ENCODE assay signal across 9 cellular contexts in the genomic region with DNA sequence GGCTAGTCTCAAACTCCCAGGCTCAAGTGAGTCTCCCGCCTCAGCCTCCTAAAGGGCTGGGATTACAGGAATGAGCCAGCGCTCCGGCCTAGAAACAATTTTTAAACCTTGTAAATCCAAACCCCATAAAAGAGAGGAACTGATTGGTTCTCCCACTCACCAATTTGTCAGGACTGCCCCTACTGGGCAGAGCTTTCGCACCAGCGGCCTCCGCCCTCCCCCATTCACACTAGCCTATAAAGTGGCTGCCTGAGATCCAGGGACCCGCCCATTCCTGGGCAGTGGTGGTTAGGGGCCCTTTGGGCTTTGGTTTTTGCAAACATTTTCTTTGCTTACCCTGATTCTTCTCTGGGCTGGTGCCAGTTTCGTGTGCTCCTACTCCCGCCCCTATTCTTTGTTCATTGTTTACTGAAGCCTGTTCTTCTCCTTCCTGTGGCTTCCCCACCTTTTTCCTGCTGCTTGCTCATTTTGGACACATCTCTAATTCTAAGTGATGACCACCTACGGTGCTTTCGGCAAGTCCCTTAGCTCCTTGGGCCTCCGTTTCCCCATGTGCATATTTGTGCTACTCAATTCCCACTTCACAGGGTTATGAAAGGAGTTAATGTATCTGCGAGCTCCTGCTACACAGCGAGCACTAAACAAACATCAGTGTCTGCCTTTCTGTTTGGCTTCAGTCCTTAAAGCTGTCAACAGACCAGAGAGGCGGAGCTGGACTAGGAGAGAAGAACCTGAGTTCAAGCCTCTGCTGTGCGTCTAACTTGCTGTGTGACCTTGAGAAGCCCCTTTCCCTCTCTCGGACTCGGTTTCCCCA. TPM values are rescaled to one million over a fixed set of nuclear protein-coding genes. Genes with fewer than 3 reads are reported as not detected.
A peak's percentile ranks its signal among the peaks of the same experiment; 100 is the strongest.
DNase-seq lines count a peak whose midpoint lies in the region; ATAC-seq, FAIRE-seq and TF ChIP-seq lines count a peak whose summit lies in the region.
"Had no signal": no experiment of that assay in that cellular context is flagged by ENCODE, and none has a peak within 500 bp of the region (broad histone marks: within the 10 kb centered on the region; RNA-seq: fewer than 3 reads in every experiment).

No MANE protein-coding gene starts in this region.

- ATAC-seq in natural killer cell treated with Interleukin-12 subunit alpha and Interleukin-12 subunit beta and Interleukin-15 and Interleukin-18, amount 100 ng/mL, for 72 hours, result peak; percentile 72 to 82
- no peak for ATAC-seq in HG02938 (IDR thresholded peaks at IDR 0.05; ENCODE audit: unreplicated experiment)

- CTCF ChIA-PET in HEK293T (lab: Yijun Ruan, JAX), result interaction anchor here (1.4 kb wide), 1 partner anchor 11 kb away, joined by 3 read pairs; no protein-coding TSS in a partner anchor

- peak; percentile 96 for DNase-seq in Caki2 (ENCODE audit: low read depth)
- DNase-seq in HEK293T (ENCODE audit: extremely low spot score), result peak; percentile 96
- DNase-seq in NCI-H2196 treated with DMSO at 0.1 percent for 48 hours (lab: John Stamatoyannopoulos, UW; ENCODE audit: unreplicated experiment), result peak; percentile 95
- DNase-seq in activated T-helper 1 cell treated with anti-CD3 and anti-CD28 coated beads, Interleukin-12 subunit alpha, Interleukin-12 subunit beta, Interleukin-2, Interleukin-4 antibody, amounts not matched to agents 30 ng/mL and 10 ng/mL and 1 ng/mL, durations not matched to agents 14 hours and 24 hours and 36 hours (ENCODE audit: low spot score), result peak; percentile 32
- peak; percentile 72 to 76 for DNase-seq in frontal cortex (ENCODE audit: low spot score in 2 of 2)
- no peak for DNase-seq in natural killer cell treated with Interleukin-12 subunit alpha and Interleukin-12 subunit beta and Interleukin-15 and Interleukin-18, amount 100 ng/mL, for 72 hours (ENCODE audit: low spot score)
- peak; percentile 97 for DNase-seq in urothelium cell line (ENCODE audit: low spot score)

- no peaks in the 10 kb centered on the region for H3K27me3 Mint-ChIP-seq in activated T-helper 1 cell treated with anti-CD3 and anti-CD28 coated beads, Interleukin-12 subunit alpha, Interleukin-12 subunit beta, Interleukin-2, Interleukin-4 antibody, amounts not matched to agents 30 ng/mL and 10 ng/mL and 1 ng/mL, durations not matched to agents 14 hours and 24 hours and 36 hours (ENCODE audit: insufficient read depth)
- no peaks in the 10 kb centered on the region for H3K27me3 Mint-ChIP-seq in natural killer cell treated with Interleukin-12 subunit alpha and Interleukin-12 subunit beta and Interleukin-15 and Interleukin-18, amount 100 ng/mL, for 72 hours
- H3K27me3 Mint-ChIP-seq: IgD-negative memory B cell had no signal

- H3K27ac Mint-ChIP-seq in activated T-helper 1 cell treated with anti-CD3 and anti-CD28 coated beads, Interleukin-12 subunit alpha, Interleukin-12 subunit beta, Interleukin-2, Interleukin-4 antibody, amounts not matched to agents 30 ng/mL and 10 ng/mL and 1 ng/mL, durations not matched to agents 14 hours and 24 hours and 36 hours, result peak overlapping the region; percentile 2
- peak overlapping the region in 1 of 2 donors; percentile 24 for H3K27ac Mint-ChIP-seq in natural killer cell treated with Interleukin-12 subunit alpha and Interleukin-12 subunit beta and Interleukin-15 and Interleukin-18, amount 100 ng/mL, for 72 hours
- H3K27ac Mint-ChIP-seq: IgD-negative memory B cell had no signal

- H3K9me3 Mint-ChIP-seq in activated T-helper 1 cell treated with anti-CD3 and anti-CD28 coated beads, Interleukin-12 subunit alpha, Interleukin-12 subunit beta, Interleukin-2, Interleukin-4 antibody, amounts not matched to agents 30 ng/mL and 10 ng/mL and 1 ng/mL, durations not matched to agents 14 hours and 24 hours and 36 hours, result no peaks in the 10 kb centered on the region
- H3K9me3 Mint-ChIP-seq in natural killer cell treated with Interleukin-12 subunit alpha and Interleukin-12 subunit beta and Interleukin-15 and Interleukin-18, amount 100 ng/mL, for 72 hours, result no peaks in the 10 kb centered on the region
- H3K9me3 Mint-ChIP-seq: IgD-negative memory B cell had no signal

- FAIRE-seq in frontal cortex (lab: Jason Lieb, UNC) (no peak), urothelium cell line (lab: Jason Lieb, UNC) (no peak)

- in situ Hi-C loops in Caki2 (cut with HindIII; ENCODE audit: low pct_unique_long_range_greater_than_20kb, low sequenced_read_pairs), result no loop called here

- intact Hi-C loops in activated T-helper 1 cell treated with anti-CD3 and anti-CD28 coated beads, Interleukin-12 subunit alpha, Interleukin-12 subunit beta, Interleukin-2, Interleukin-4 antibody, amounts not matched to agents 30 ng/mL and 10 ng/mL and 1 ng/mL, durations not matched to agents 14 hours and 24 hours and 36 hours (cut with micrococcal nuclease), result no loop called here

- H3K4me1 Mint-ChIP-seq in activated T-helper 1 cell treated with anti-CD3 and anti-CD28 coated beads, Interleukin-12 subunit alpha, Interleukin-12 subunit beta, Interleukin-2, Interleukin-4 antibody, amounts not matched to agents 30 ng/mL and 10 ng/mL and 1 ng/mL, durations not matched to agents 14 hours and 24 hours and 36 hours (ENCODE audit: low read depth), result peaks cover 20% of the 10 kb centered on the region
- peaks cover 20 to 24% of the 10 kb centered on the region in 2 donors for H3K4me1 Mint-ChIP-seq in natural killer cell treated with Interleukin-12 subunit alpha and Interleukin-12 subunit beta and Interleukin-15 and Interleukin-18, amount 100 ng/mL, for 72 hours (ENCODE audit: low read depth in 2 of 2)

- H3K4me3 Mint-ChIP-seq in activated T-helper 1 cell treated with anti-CD3 and anti-CD28 coated beads, Interleukin-12 subunit alpha, Interleukin-12 subunit beta, Interleukin-2, Interleukin-4 antibody, amounts not matched to agents 30 ng/mL and 10 ng/mL and 1 ng/mL, durations not matched to agents 14 hours and 24 hours and 36 hours, result peak overlapping the region; percentile 34
- peak overlapping the region; percentile 24 for H3K4me3 Mint-ChIP-seq in natural killer cell treated with Interleukin-12 subunit alpha and Interleukin-12 subunit beta and Interleukin-15 and Interleukin-18, amount 100 ng/mL, for 72 hours

- POLR2A ChIA-PET in HEK293T (lab: Yijun Ruan, JAX), result interaction anchor here (1.0 to 2.4 kb wide), 17 partner anchors 9 to 527 kb away, joined by 3 to 22 read pairs (median 5); a partner anchor contains a TSS

- H3K36me3 Mint-ChIP-seq in activated T-helper 1 cell treated with anti-CD3 and anti-CD28 coated beads, Interleukin-12 subunit alpha, Interleukin-12 subunit beta, Interleukin-2, Interleukin-4 antibody, amounts not matched to agents 30 ng/mL and 10 ng/mL and 1 ng/mL, durations not matched to agents 14 hours and 24 hours and 36 hours (ENCODE audit: low read depth), result no peaks in the 10 kb centered on the region
- no peaks in the 10 kb centered on the region for H3K36me3 Mint-ChIP-seq in natural killer cell treated with Interleukin-12 subunit alpha and Interleukin-12 subunit beta and Interleukin-15 and Interleukin-18, amount 100 ng/mL, for 72 hours

TF ChIP-seq in HEK293T, 16 proteins besides CTCF, POLR2A, EP300 and RAD21:
- TF ChIP-seq FOXM1 (IDR thresholded peaks at IDR 0.05; ENCODE audit: borderline replicate concordance) (no peak), TARDBP (IDR thresholded peaks at IDR 0.05) (no peak), BHLHE40 (IDR thresholded peaks at IDR 0.05; ENCODE audit: borderline replicate concordance) (no peak), ELF4 (IDR thresholded peaks at IDR 0.05) (no peak), FOXA1 (IDR thresholded peaks at IDR 0.05) (no peak), ZNF384 (IDR thresholded peaks at IDR 0.05) (no peak), LEF1 (IDR thresholded peaks at IDR 0.05; ENCODE audit: borderline replicate concordance) (no peak), NFRKB (IDR thresholded peaks at IDR 0.05) (no peak), SP1 (IDR thresholded peaks at IDR 0.05) (no peak), SUZ12 (IDR thresholded peaks at IDR 0.05) (no peak), CTBP1 (IDR thresholded peaks at IDR 0.05; ENCODE audit: borderline replicate concordance) (no peak), HDGF (IDR thresholded peaks at IDR 0.05; ENCODE audit: borderline replicate concordance) (no peak), L3MBTL2 (conservative IDR thresholded peaks at IDR 0.05) (no peak), ARNT (IDR thresholded peaks at IDR 0.05) (no peak), FOXK2 (IDR thresholded peaks at IDR 0.05) (no peak)
- TF ChIP-seq, protein P1, sequence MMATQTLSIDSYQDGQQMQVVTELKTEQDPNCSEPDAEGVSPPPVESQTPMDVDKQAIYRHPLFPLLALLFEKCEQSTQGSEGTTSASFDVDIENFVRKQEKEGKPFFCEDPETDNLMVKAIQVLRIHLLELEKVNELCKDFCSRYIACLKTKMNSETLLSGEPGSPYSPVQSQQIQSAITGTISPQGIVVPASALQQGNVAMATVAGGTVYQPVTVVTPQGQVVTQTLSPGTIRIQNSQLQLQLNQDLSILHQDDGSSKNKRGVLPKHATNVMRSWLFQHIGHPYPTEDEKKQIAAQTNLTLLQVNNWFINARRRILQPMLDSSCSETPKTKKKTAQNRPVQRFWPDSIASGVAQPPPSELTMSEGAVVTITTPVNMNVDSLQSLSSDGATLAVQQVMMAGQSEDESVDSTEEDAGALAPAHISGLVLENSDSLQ (IDR thresholded peaks at IDR 0.05), result no peak

RNA-seq across cellular contexts. Expression of a gene that starts 39.8 kb away (rescaled TPM):
- 27.3 and 29.5 TPM in 2 replicates for total RNA-seq in Caki2 (2014; rRNA removed; shearing (Covaris generic); ENCODE audit: low replicate concordance)
- 16.8 and 20.6 TPM in 2 replicates for total RNA-seq in activated T-helper 1 cell treated with anti-CD3 and anti-CD28 coated beads, Interleukin-12 subunit alpha, Interleukin-12 subunit beta, Interleukin-2, Interleukin-4 antibody, amounts not matched to agents 30 ng/mL and 10 ng/mL and 1 ng/mL, durations not matched to agents 14 hours and 24 hours and 36 hours
- 106 TPM for total RNA-seq in frontal cortex
- total RNA-seq in natural killer cell treated with Interleukin-12 subunit alpha and Interleukin-12 subunit beta and Interleukin-15 and Interleukin-18, amount 100 ng/mL, for 72 hours, result 10 to 100 TPM; 11.0 to 14.0 TPM
